In the genomic region with DNA sequence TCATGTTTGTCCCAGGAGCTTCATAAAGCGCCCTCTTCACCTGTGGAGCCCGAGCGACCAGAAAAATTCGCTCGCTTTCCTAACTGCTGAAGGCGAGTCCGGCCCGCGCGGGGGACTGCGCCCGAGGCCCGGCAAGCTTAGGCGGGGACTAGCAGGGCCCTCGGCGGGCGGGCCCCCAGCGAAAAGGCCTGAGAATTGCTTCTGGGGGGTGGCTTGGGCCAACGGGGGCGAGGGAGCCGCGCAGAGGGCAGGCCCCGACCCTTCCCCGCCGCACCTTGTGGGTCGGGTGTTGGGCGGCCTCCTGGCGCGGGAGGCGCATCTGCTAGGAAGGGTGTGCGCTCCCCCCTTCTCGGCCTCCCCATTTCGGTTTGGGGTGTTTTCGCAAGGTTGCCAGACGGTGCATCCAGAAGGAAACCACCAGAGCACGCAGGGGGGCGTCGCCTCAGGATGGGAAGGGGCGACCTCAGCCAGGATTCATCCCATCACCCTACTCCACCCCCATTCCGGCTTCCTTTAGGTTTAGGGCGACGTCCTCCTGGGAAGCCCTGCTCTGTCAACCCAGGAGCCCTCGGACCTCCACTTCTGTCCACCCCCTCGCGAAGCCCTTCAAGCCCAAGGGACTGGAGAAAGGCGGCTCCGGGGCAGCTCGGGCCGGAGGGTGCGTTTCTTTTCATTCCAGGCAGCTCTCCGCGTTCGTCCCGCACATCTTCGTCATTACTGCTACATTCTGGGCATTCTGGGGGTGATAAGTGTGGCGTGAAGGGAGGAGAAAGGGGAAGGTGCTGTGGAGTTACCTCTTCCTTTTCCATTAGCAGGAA, we compare ENCODE assay signal across 13 cellular contexts. TPM values are rescaled to one million over a fixed set of nuclear protein-coding genes. Genes with fewer than 3 reads are reported as not detected.
DNase-seq lines count a peak whose midpoint lies in the region; ATAC-seq and TF ChIP-seq lines count a peak whose summit lies in the region.
"Had no signal": no experiment of that assay in that cellular context is flagged by ENCODE, and none has a peak within 500 bp of the region (broad histone marks: within the 10 kb centered on the region; RNA-seq: fewer than 3 reads in every experiment).

No MANE protein-coding gene starts in this region.

- in situ Hi-C loops in brain microvascular endothelial cell (cut with HindIII; ENCODE audit: low pct_ligation_motif_present, low sequenced_read_pairs): no loop called here

- CTCF ChIA-PET in Caco-2 (lab: Charles Lee): interaction anchor here (0.9 to 1.0 kb wide), 2 partner anchors 14 to 942 kb away, joined by 4 read pairs; no protein-coding TSS in a partner anchor
- CTCF ChIA-PET in naive thymus-derived CD4-positive, alpha-beta T cell (lab: Charles Lee): interaction anchor here (0.9 to 5.5 kb wide), 4 partner anchors 14 to 942 kb away, joined by 3 to 58 read pairs (median 4); no protein-coding TSS in a partner anchor

- H3K4me1 ChIP-seq in Caco-2: no peaks in the 10 kb centered on the region
- H3K4me1 ChIP-seq in naive thymus-derived CD4-positive, alpha-beta T cell (ENCODE audit: control insufficient read depth in 2 of 2, insufficient read depth in 2 of 2, low read length in 2 of 2): peaks cover 18 to 24% of the 10 kb centered on the region in 2 donors

- H3K27me3 ChIP-seq in Caco-2 (replicated peaks; ENCODE audit: control insufficient read depth, insufficient read depth, low read length) (no peaks in the 10 kb centered on the region; the same call in 1 of the 2 replicates), brain microvascular endothelial cell (replicated peaks) (peaks cover 53% of the 10 kb centered on the region)
- peaks cover 34 to 51% of the 10 kb centered on the region in 2 donors for H3K27me3 ChIP-seq in naive thymus-derived CD4-positive, alpha-beta T cell (ENCODE audit: control insufficient read depth in 2 of 2, insufficient read depth in 2 of 2, low read length in 2 of 2)

- H3K9me3 ChIP-seq in Caco-2: no peaks in the 10 kb centered on the region
- H3K9me3 ChIP-seq in naive thymus-derived CD4-positive, alpha-beta T cell (ENCODE audit: control insufficient read depth in 2 of 3, low read length in 3 of 3): no peaks in the 10 kb centered on the region

- no peak for ATAC-seq in central memory CD8-positive, alpha-beta T cell (replicated peaks; ENCODE audit: extremely low read depth, poor library complexity, severe bottlenecking)
- no peak for ATAC-seq in naive thymus-derived CD4-positive, alpha-beta T cell
- no peak for ATAC-seq in naive thymus-derived CD8-positive, alpha-beta T cell

- H3K4me1 Mint-ChIP-seq in Caco-2 (ENCODE audit: low read depth, unreplicated experiment): peaks cover 6% of the 10 kb centered on the region
- H3K4me1 Mint-ChIP-seq in central memory CD8-positive, alpha-beta T cell: peaks cover 27% of the 10 kb centered on the region
- peaks cover 15 to 41% (median 32%) of the 10 kb centered on the region in 7 donors for H3K4me1 Mint-ChIP-seq in naive thymus-derived CD4-positive, alpha-beta T cell
- H3K4me1 Mint-ChIP-seq in naive thymus-derived CD8-positive, alpha-beta T cell: peaks cover 16 to 37% (median 28%) of the 10 kb centered on the region in 4 donors

- H3K4me3 Mint-ChIP-seq in Caco-2 (ENCODE audit: unreplicated experiment): peak overlapping the region; percentile 93
- H3K4me3 Mint-ChIP-seq in central memory CD8-positive, alpha-beta T cell: peak overlapping the region; percentile 51
- peak overlapping the region in 7 of 10 donors; percentile 10 to 63 (median 44) for H3K4me3 Mint-ChIP-seq in naive thymus-derived CD4-positive, alpha-beta T cell
- H3K4me3 Mint-ChIP-seq in naive thymus-derived CD8-positive, alpha-beta T cell: peak overlapping the region in 4 of 10 donors; percentile 9 to 42 (median 27)

- H3K27me3 Mint-ChIP-seq in Caco-2 (ENCODE audit: insufficient read depth, unreplicated experiment): peaks cover 6% of the 10 kb centered on the region
- H3K27me3 Mint-ChIP-seq in central memory CD8-positive, alpha-beta T cell: peaks cover 62% of the 10 kb centered on the region
- H3K27me3 Mint-ChIP-seq in naive thymus-derived CD4-positive, alpha-beta T cell: peaks cover 49 to 59% (median 57%) of the 10 kb centered on the region in 5 donors
- H3K27me3 Mint-ChIP-seq in naive thymus-derived CD8-positive, alpha-beta T cell: peaks cover 33 to 69% (median 47%) of the 10 kb centered on the region in 5 donors

- POLR2A ChIA-PET in Caco-2 (lab: Charles Lee): no interaction called here
- POLR2A ChIA-PET in naive thymus-derived CD4-positive, alpha-beta T cell (lab: Charles Lee): interaction anchor here (1.2 kb wide), 1 partner anchor 53 kb away, joined by 3 read pairs; no protein-coding TSS in a partner anchor
- POLR2A ChIA-PET in naive thymus-derived CD8-positive, alpha-beta T cell (lab: Charles Lee): no interaction called here

- no peak overlapping the region for H3K27ac ChIP-seq in naive thymus-derived CD4-positive, alpha-beta T cell (ENCODE audit: low read depth, low read length)
- no peak overlapping the region for H3K27ac ChIP-seq in brain microvascular endothelial cell
- H3K27ac ChIP-seq: cardiac muscle cell had no signal

- DNase-seq in Caco-2 (no peak), GM20000 (ENCODE audit: low spot score) (peak; percentile 29), brain microvascular endothelial cell (no peak), COLO668 (lab: John Stamatoyannopoulos, UW; ENCODE audit: unreplicated experiment) (no peak)
- no peak for DNase-seq in central memory CD8-positive, alpha-beta T cell (ENCODE audit: low spot score in 2 of 2)
- peak in 2 of 9 donors; percentile 7 to 10 for DNase-seq in naive thymus-derived CD4-positive, alpha-beta T cell
- DNase-seq in naive thymus-derived CD8-positive, alpha-beta T cell: no peak
- DNase-seq: COR-L47, HCEC 1CT, NCI-H2227 treated with DMSO at 0.1 percent for 48 hours had no signal

- intact Hi-C loops in Caco-2 (cut with micrococcal nuclease; ENCODE audit: unreplicated experiment): loop anchor here (5.0 to 10.0 kb wide), 3 partner anchors 101 to 269 kb away; no protein-coding TSS in a partner anchor
- intact Hi-C loops in naive thymus-derived CD4-positive, alpha-beta T cell (cut with micrococcal nuclease): loop anchor here (5.0 to 10.0 kb wide), 6 partner anchors 338 to 1539 kb away; no protein-coding TSS in a partner anchor

- no peak overlapping the region for H3K27ac Mint-ChIP-seq in Caco-2 (ENCODE audit: unreplicated experiment)
- no peak overlapping the region for H3K27ac Mint-ChIP-seq in central memory CD8-positive, alpha-beta T cell (ENCODE audit: low read depth)
- peak overlapping the region in 1 of 9 donors; percentile 32 for H3K27ac Mint-ChIP-seq in naive thymus-derived CD4-positive, alpha-beta T cell
- peak overlapping the region in 1 of 10 donors; percentile 85 for H3K27ac Mint-ChIP-seq in naive thymus-derived CD8-positive, alpha-beta T cell

- TF ChIP-seq CTCF in Caco-2 (IDR thresholded peaks at IDR 0.05; ENCODE audit: insufficient read depth in 1 of 2, low read depth in 1 of 2, low read length in 1 of 2, severe bottlenecking in 1 of 2, unreplicated experiment in 1 of 2): no peak
- no peak for TF ChIP-seq CTCF in GM20000 (IDR thresholded peaks at IDR 0.05; ENCODE audit: extremely low read depth, missing control alignments)
- no peak for TF ChIP-seq CTCF in brain microvascular endothelial cell (IDR thresholded peaks at IDR 0.05; ENCODE audit: low read depth, low read length, missing control alignments)

- BruUV-seq in Caco-2 (replicated peaks; lab: Mats Ljungman, UMichigan): no TSS peak

- H3K9me3 Mint-ChIP-seq in Caco-2 (ENCODE audit: unreplicated experiment): no peaks in the 10 kb centered on the region
- H3K9me3 Mint-ChIP-seq in central memory CD8-positive, alpha-beta T cell: no peaks in the 10 kb centered on the region
- peaks cover 0 to 7% (median 0%) of the 10 kb centered on the region in 11 donors for H3K9me3 Mint-ChIP-seq in naive thymus-derived CD4-positive, alpha-beta T cell
- H3K9me3 Mint-ChIP-seq in naive thymus-derived CD8-positive, alpha-beta T cell: peaks cover 0 to 5% (median 0%) of the 10 kb centered on the region in 9 donors

- H3K36me3 Mint-ChIP-seq in Caco-2 (ENCODE audit: insufficient read depth, unreplicated experiment): peaks cover 12% of the 10 kb centered on the region
- H3K36me3 Mint-ChIP-seq in central memory CD8-positive, alpha-beta T cell (ENCODE audit: insufficient read depth): peaks cover 39% of the 10 kb centered on the region
- H3K36me3 Mint-ChIP-seq in naive thymus-derived CD4-positive, alpha-beta T cell: peaks cover 6 to 14% (median 12%) of the 10 kb centered on the region in 5 donors
- peaks cover 13 to 29% (median 16%) of the 10 kb centered on the region in 3 donors for H3K36me3 Mint-ChIP-seq in naive thymus-derived CD8-positive, alpha-beta T cell

- H3K36me3 ChIP-seq in Caco-2 (ENCODE audit: control insufficient read depth, insufficient read depth, low read length) (no peaks in the 10 kb centered on the region), brain microvascular endothelial cell (replicated peaks) (peaks cover 4% of the 10 kb centered on the region)
- H3K36me3 ChIP-seq in naive thymus-derived CD4-positive, alpha-beta T cell (ENCODE audit: control insufficient read depth in 2 of 3, insufficient read depth in 3 of 3, low read length in 3 of 3): peaks cover 0 to 9% (median 6%) of the 10 kb centered on the region in 3 experiments

- H3K4me3 ChIP-seq in Caco-2 (ENCODE audit: low read depth, low read length): no peak overlapping the region
- H3K4me3 ChIP-seq in naive thymus-derived CD4-positive, alpha-beta T cell (ENCODE audit: low read length): no peak overlapping the region
- no peak overlapping the region for H3K4me3 ChIP-seq in brain microvascular endothelial cell (ENCODE audit: low read depth, low read length)
- H3K4me3 ChIP-seq: cardiac muscle cell had no signal

RNA-seq across cellular contexts. Expression of gene SP9, which starts 9.1 kb away (rescaled TPM):
- 2.9 TPM in 2 replicates for total RNA-seq in Caco-2 (2022)
- not detected for total RNA-seq in naive thymus-derived CD4-positive, alpha-beta T cell
- not detected for polyA plus RNA-seq in naive thymus-derived CD4-positive, alpha-beta T cell
- total RNA-seq in naive thymus-derived CD8-positive, alpha-beta T cell: not detected
- not detected for polyA plus RNA-seq in naive thymus-derived CD8-positive, alpha-beta T cell
- total RNA-seq: cardiac muscle cell, mucosa of gallbladder, skeletal muscle tissue had no signal
- polyA plus RNA-seq: cardiac muscle cell had no signal

RNA-seq across cellular contexts. Expression of gene SCRN3, which starts 51.7 kb away (rescaled TPM):
- total RNA-seq in Caco-2 (2022): 23.6 and 26.4 TPM in 2 replicates
- 10 to 100 TPM; 12.3 to 22.1 (median 16.4) TPM for total RNA-seq in naive thymus-derived CD4-positive, alpha-beta T cell
- 10 to 100 TPM; 14.0 to 15.4 TPM for polyA plus RNA-seq in naive thymus-derived CD4-positive, alpha-beta T cell
- total RNA-seq in naive thymus-derived CD8-positive, alpha-beta T cell: 10 to 100 TPM; 20.6 to 24.1 TPM
- 10 to 100 TPM; 12.7 to 14.0 (median 13.1) TPM for polyA plus RNA-seq in naive thymus-derived CD8-positive, alpha-beta T cell
